ENCODE assay signal across 8 cellular contexts in the genomic region with DNA sequence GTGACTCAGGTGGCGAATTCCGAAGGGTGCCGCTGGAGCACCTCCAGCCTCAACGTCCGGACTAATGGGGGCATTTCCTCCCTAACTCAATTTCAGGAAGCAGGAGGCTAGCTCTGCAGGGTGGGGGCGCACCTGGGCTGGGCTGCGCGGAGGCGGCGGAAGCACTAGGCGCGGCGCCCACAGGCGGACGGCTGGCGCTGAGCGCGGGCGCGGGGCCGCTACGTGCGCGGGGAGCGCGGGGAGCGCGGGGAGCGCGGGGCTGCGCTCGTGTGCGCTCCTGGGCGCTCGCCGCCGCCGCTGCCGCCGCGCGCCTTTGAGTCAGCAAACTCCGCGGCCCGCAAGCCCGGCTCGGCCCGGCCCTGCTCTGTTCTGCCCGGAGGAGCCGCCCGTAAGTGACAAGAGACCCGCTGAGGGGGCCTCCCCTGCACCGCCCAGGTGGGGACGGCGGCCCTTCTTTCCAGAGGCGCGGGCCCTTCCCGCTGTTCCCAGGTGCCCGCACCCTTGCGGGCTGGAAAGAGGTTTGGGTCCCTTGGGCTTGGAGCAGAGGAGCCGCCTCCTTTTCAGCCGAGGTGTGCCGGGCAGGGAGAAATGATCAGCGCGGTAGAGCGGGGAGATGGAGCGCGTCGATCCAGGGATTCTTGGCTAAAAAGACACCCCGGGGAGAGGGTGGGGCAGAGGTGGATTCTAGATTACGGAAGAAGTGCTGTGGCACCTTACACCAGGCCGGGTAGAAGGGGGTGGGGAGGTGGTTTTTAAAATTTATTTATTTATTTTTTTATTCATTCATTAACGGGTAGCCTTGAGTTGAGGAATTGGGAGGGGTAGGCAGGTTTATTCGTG. TPM values are rescaled to one million over a fixed set of nuclear protein-coding genes. Genes with fewer than 3 reads are reported as not detected.
A peak's percentile ranks its signal among the peaks of the same experiment; 100 is the strongest.
DNase-seq lines count a peak whose midpoint lies in the region; TF ChIP-seq lines count a peak whose summit lies in the region.

A gene with protein sequence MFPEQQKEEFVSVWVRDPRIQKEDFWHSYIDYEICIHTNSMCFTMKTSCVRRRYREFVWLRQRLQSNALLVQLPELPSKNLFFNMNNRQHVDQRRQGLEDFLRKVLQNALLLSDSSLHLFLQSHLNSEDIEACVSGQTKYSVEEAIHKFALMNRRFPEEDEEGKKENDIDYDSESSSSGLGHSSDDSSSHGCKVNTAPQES (plus strand): TSS at position 164 of the 840 bp plus-strand sequence. CDS start 54,581 bp downstream, outside the sequence.

- H3K4me2 ChIP-seq in SU-DHL-6 (ENCODE audit: low read depth, low read length, poor library complexity, severe bottlenecking): peak within 1 kb of the TSS; percentile 96

- 1 to 6% (median 3%) methylated on average over 5 to 74 of the region's 74 CpGs for WGBS in adrenal gland, 4 donors

- H3K4me1 ChIP-seq in ES-I3 (ENCODE audit: insufficient read depth, low read length): no peaks in the 10 kb centered on the region
- H3K4me1 ChIP-seq in adrenal gland (replicated peaks in 1 of 2): peaks cover 0 to 22% of the 10 kb centered on the region in 2 donors
- no peaks in the 10 kb centered on the region for H3K4me1 ChIP-seq in iPS-18a (ENCODE audit: control insufficient read depth, low read depth, low read length)
- peaks cover 0 to 8% (median 2%) of the 10 kb centered on the region in 3 donors for H3K4me1 ChIP-seq in skeletal muscle tissue (ENCODE audit: control insufficient read depth in 3 of 3, insufficient read depth in 3 of 3, low read length in 3 of 3)

- H3K9me3 ChIP-seq in ES-I3 (ENCODE audit: control insufficient read depth, insufficient read depth, low read length) (no peaks in the 10 kb centered on the region), SU-DHL-6 (ENCODE audit: insufficient read depth, low read length) (no peaks in the 10 kb centered on the region), adrenal gland (replicated peaks in 1 of 3) (no peaks in the 10 kb centered on the region), iPS-18a (ENCODE audit: control insufficient read depth, low read depth, low read length) (no peaks in the 10 kb centered on the region), skeletal muscle tissue (ENCODE audit: control insufficient read depth in 3 of 3, low read length in 3 of 3) (no peaks in the 10 kb centered on the region)

- H3K36me3 ChIP-seq in ES-I3 (ENCODE audit: insufficient read depth, low read length) (no peaks in the 10 kb centered on the region), SU-DHL-6 (ENCODE audit: low read length) (peaks cover 6% of the 10 kb centered on the region), adrenal gland (replicated peaks in 1 of 2) (no peaks in the 10 kb centered on the region), iPS-18a (ENCODE audit: control insufficient read depth, low read depth, low read length) (no peaks in the 10 kb centered on the region), skeletal muscle tissue (ENCODE audit: control insufficient read depth in 3 of 3, insufficient read depth in 3 of 3, low read length in 3 of 3) (no peaks in the 10 kb centered on the region)

- peaks cover 49% of the 10 kb centered on the region for H3K79me2 ChIP-seq in SU-DHL-6 (ENCODE audit: insufficient read depth, low read length)

- H4K20me1 ChIP-seq in SU-DHL-6 (ENCODE audit: low read depth, low read length): no peaks in the 10 kb centered on the region

- H3F3A ChIP-seq in SU-DHL-6 (ENCODE audit: insufficient read depth): peaks cover 32% of the 10 kb centered on the region

- TF ChIP-seq POLR2A in adrenal gland (IDR thresholded peaks at IDR 0.05): no peak

- no peaks in the 10 kb centered on the region for H3K27me3 ChIP-seq in SU-DHL-6 (ENCODE audit: low read length)
- H3K27me3 ChIP-seq in adrenal gland: no peaks in the 10 kb centered on the region
- no peaks in the 10 kb centered on the region for H3K27me3 ChIP-seq in iPS-18a (ENCODE audit: control insufficient read depth, insufficient read depth, low read length)
- H3K27me3 ChIP-seq in skeletal muscle tissue (ENCODE audit: control insufficient read depth in 3 of 3, insufficient read depth in 3 of 3, low read length in 3 of 3): peaks cover 0 to 4% (median 0%) of the 10 kb centered on the region in 3 donors

- peak within 1 kb of the TSS; percentile 97 for H3K27ac ChIP-seq in SU-DHL-6 (ENCODE audit: low read depth, low read length)
- H3K27ac ChIP-seq in adrenal gland: peak within 1 kb of the TSS in 3 of 5 donors; percentile 44 to 85 (median 67)
- no peak within 1 kb of the TSS for H3K27ac ChIP-seq in iPS-18a (ENCODE audit: low read length)
- H3K27ac ChIP-seq in skeletal muscle tissue (ENCODE audit: low read depth, low read length): no peak within 1 kb of the TSS

- no peaks in the 10 kb centered on the region for H3K9me2 ChIP-seq in SU-DHL-6 (replicated peaks; ENCODE audit: insufficient read depth, low read length)

- H3K4me3 ChIP-seq in SU-DHL-6 (ENCODE audit: insufficient read depth, low read length, poor library complexity, severe bottlenecking): peak within 1 kb of the TSS; percentile 99
- H3K4me3 ChIP-seq in adrenal gland: peak within 1 kb of the TSS in 3 of 4 donors; percentile 60 to 83 (median 75)
- H3K4me3 ChIP-seq in iPS-18a (ENCODE audit: low read length): peak within 1 kb of the TSS; percentile 69
- peak within 1 kb of the TSS; percentile 56 to 70 (median 61) for H3K4me3 ChIP-seq in skeletal muscle tissue (ENCODE audit: low read length in 3 of 3)

- peak within 1 kb of the TSS; percentile 83 for H2AFZ ChIP-seq in SU-DHL-6 (ENCODE audit: low read depth, low read length, severe bottlenecking)

- peak; percentile 74 for TF ChIP-seq CTCF in SU-DHL-6 (IDR thresholded peaks at IDR 0.05; ENCODE audit: insufficient read depth, low read length, poor library complexity, severe bottlenecking)
- TF ChIP-seq CTCF in adrenal gland (IDR thresholded peaks at IDR 0.05): peak in 5 of 6 experiments; percentile 10 to 42 (median 19)

- intact Hi-C loops in adrenal gland (cut with DNase I): no loop called here

- peak; percentile 80 for DNase-seq in H4 (ENCODE audit: low spot score)
- peak; percentile 47 for DNase-seq in M059J (ENCODE audit: low read depth)
- DNase-seq in adrenal gland: peak; percentile 57 to 73 (median 63)
- DNase-seq in hippocampal formation (lab: John Stamatoyannopoulos, UW): no peak

- H3K9ac ChIP-seq in ES-I3 (ENCODE audit: low read depth, low read length): peak within 1 kb of the TSS; percentile 97
- peak within 1 kb of the TSS; percentile 98 for H3K9ac ChIP-seq in SU-DHL-6 (ENCODE audit: low read length)
- H3K9ac ChIP-seq in iPS-18a (ENCODE audit: low read length): peak within 1 kb of the TSS; percentile 36
- peak within 1 kb of the TSS; percentile 57 to 74 (median 66) for H3K9ac ChIP-seq in skeletal muscle tissue (ENCODE audit: low read depth in 1 of 3, low read length in 3 of 3)

RNA-seq across cellular contexts. Expression of the gene that starts here (rescaled TPM):
- total RNA-seq in H4 (2014; rRNA removed; shearing (Covaris generic)): 28.3 and 38.2 TPM in 2 replicates
- total RNA-seq in M059J (2014; rRNA removed; shearing (Covaris generic)): 8.6 and 10.2 TPM in 2 replicates
- total RNA-seq in adrenal gland (10 to 100 TPM; 11.6 to 48.8 (median 34.3) TPM), skeletal muscle tissue (2.6 TPM)
- polyA plus RNA-seq in adrenal gland: 10 to 100 TPM; 10.1 to 50.3 (median 15.8) TPM

Comparison
In these comparisons a context has a peak if more than half of its experiments do, and no peak if none do; other contexts are left out.
1. H3K9ac ChIP-seq: peak in every context shown above with its lines; median percentile 98 in SU-DHL-6; 97 in ES-I3; 66 in skeletal muscle tissue; 36 in iPS-18a.
2. DNase-seq: peak in H4 (single experiment), M059J (single experiment) and adrenal gland (7 of 7); none in hippocampal formation (0 of 2).
3. H3K27ac ChIP-seq: peak in SU-DHL-6 (single experiment) and adrenal gland (3 of 5); none in iPS-18a (single experiment) and skeletal muscle tissue (single experiment).
4. Peak in every context shown above with its lines, with median percentiles within 50 percentile points of each other: H3K4me3 ChIP-seq.